Comparison of ENCODE assay signal across 9 cellular contexts in the genomic region with DNA sequence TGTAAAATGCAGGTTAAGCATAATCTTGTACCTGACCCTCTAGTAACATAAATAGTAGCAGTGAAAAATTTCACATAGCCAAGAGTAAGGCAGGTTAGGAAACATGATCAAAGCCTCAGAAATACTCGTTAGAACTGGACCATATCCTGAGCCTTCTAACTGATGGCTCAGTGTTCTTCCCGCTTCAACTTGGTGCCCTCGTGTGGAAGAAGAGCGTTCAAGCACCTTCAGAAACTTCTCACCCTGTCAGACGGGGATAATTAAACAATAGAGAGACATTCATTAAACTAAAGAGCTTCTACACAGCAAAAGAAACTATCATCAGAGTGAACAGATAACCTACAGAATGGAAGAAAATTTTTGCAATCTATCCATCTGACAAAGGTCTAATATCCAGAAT.
DNase-seq lines count a peak whose midpoint lies in the region; ATAC-seq, FAIRE-seq and TF ChIP-seq lines count a peak whose summit lies in the region.
"Had no signal": no experiment of that assay in that cellular context is flagged by ENCODE, and none has a peak within 500 bp of the region (broad histone marks: within the 10 kb centered on the region; RNA-seq: fewer than 3 reads in every experiment).

No MANE protein-coding gene starts in this region.

- 4 to 8% (median 4%) methylated on average over 5 of the region's 5 CpGs for whole genome bisulfite sequencing in small intestine, 3 donors
- WGBS in prostate gland: 9% methylated on average over 5 of the region's 5 CpGs

- intact Hi-C loops in prostate gland (cut with DNase I): loop anchor here (10.0 kb wide), 1 partner anchor 273 kb away; no protein-coding TSS in a partner anchor

- H4K20me1 ChIP-seq in KMS-11 (ENCODE audit: insufficient read depth) (no peaks in the 10 kb centered on the region), fibroblast of lung (ENCODE audit: control insufficient read depth, extremely low read depth, insufficient read depth, low read length) (no peaks in the 10 kb centered on the region)
- H4K20me1 ChIP-seq: BLaER1 had no signal

- no peak for FAIRE-seq in small intestine (lab: Jason Lieb, UNC)

- H3K4me1 ChIP-seq in KMS-11 (ENCODE audit: low read depth, poor library complexity, severe bottlenecking): no peaks in the 10 kb centered on the region
- no peaks in the 10 kb centered on the region for H3K4me1 ChIP-seq in fibroblast of lung (ENCODE audit: control insufficient read depth, extremely low read depth, insufficient read depth, low read length)
- H3K4me1 ChIP-seq in small intestine (ENCODE audit: control insufficient read depth in 2 of 2, insufficient read depth in 1 of 2, low read depth in 1 of 2, low read length in 1 of 2): no peaks in the 10 kb centered on the region
- H3K4me1 ChIP-seq in prostate gland (replicated peaks): no peaks in the 10 kb centered on the region
- H3K4me1 ChIP-seq: BLaER1 had no signal

- H3K9ac ChIP-seq in KMS-11 (no peak overlapping the region), fibroblast of lung (ENCODE audit: insufficient read depth, low read length) (no peak overlapping the region)
- H3K9ac ChIP-seq: BLaER1 had no signal

- H3K36me3 ChIP-seq in KMS-11 (ENCODE audit: insufficient read depth) (no peaks in the 10 kb centered on the region), fibroblast of lung (ENCODE audit: control insufficient read depth, insufficient read depth, low read length) (peaks cover 19% of the 10 kb centered on the region), small intestine (ENCODE audit: control insufficient read depth in 2 of 2, insufficient read depth in 2 of 2, low read length in 2 of 2) (peaks cover 0 to 2% of the 10 kb centered on the region in 2 donors), prostate gland (peaks cover 10 to 14% of the 10 kb centered on the region in 2 donors)
- H3K36me3 ChIP-seq: BLaER1 had no signal

- H3K9me3 ChIP-seq in fibroblast of lung (ENCODE audit: control insufficient read depth, insufficient read depth, low read depth, low read length) (no peaks in the 10 kb centered on the region), small intestine (ENCODE audit: control insufficient read depth, low read depth) (no peaks in the 10 kb centered on the region), prostate gland (no peaks in the 10 kb centered on the region)
- H3K9me3 ChIP-seq: BLaER1 had no signal

- no peak for TF ChIP-seq POLR2A in prostate gland (IDR thresholded peaks at IDR 0.05)

- no peak for ATAC-seq in GM19035 (IDR thresholded peaks at IDR 0.05; ENCODE audit: unreplicated experiment)

- H3K27ac ChIP-seq in KMS-11: no peak overlapping the region
- H3K27ac ChIP-seq in fibroblast of lung (ENCODE audit: insufficient read depth, low read length): no peak overlapping the region
- H3K27ac ChIP-seq in small intestine (ENCODE audit: low read depth in 1 of 2, low read length in 1 of 2): no peak overlapping the region
- no peak overlapping the region for H3K27ac ChIP-seq in prostate gland
- H3K27ac ChIP-seq: BLaER1 had no signal

- TF ChIP-seq CTCF in KMS-11 (conservative IDR thresholded peaks at IDR 0.05; ENCODE audit: low read depth, low read length): peak; percentile 72
- peak; percentile 50 to 65 for TF ChIP-seq CTCF in fibroblast of lung (conservative IDR thresholded peaks at IDR 0.05 in 1 of 2, IDR thresholded peaks at IDR 0.05 in 1 of 2; ENCODE audit: low read depth in 1 of 2, low read length in 2 of 2)
- peak in 2 of 4 experiments; percentile 24 to 34 for TF ChIP-seq CTCF in prostate gland (IDR thresholded peaks at IDR 0.05)

- no peak overlapping the region for H3K4me2 ChIP-seq in KMS-11
- no peak overlapping the region for H3K4me2 ChIP-seq in fibroblast of lung (ENCODE audit: extremely low read depth, insufficient read depth, low read length)
- H3K4me2 ChIP-seq: BLaER1 had no signal

- H3K27me3 ChIP-seq in KMS-11 (ENCODE audit: insufficient read depth, low read depth) (no peaks in the 10 kb centered on the region), fibroblast of lung (ENCODE audit: control insufficient read depth, insufficient read depth, low read length) (no peaks in the 10 kb centered on the region), small intestine (ENCODE audit: control insufficient read depth in 2 of 2, insufficient read depth in 2 of 2, low read length in 2 of 2) (no peaks in the 10 kb centered on the region), prostate gland (replicated peaks; ENCODE audit: insufficient read depth) (no peaks in the 10 kb centered on the region)
- H3K27me3 ChIP-seq: BLaER1 had no signal

- H2AFZ ChIP-seq in KMS-11 (ENCODE audit: low read depth) (no peak overlapping the region), fibroblast of lung (ENCODE audit: low read length) (no peak overlapping the region)

- peak; percentile 14 to 68 (median 41) for DNase-seq in NCI-H1417 (lab: John Stamatoyannopoulos, UW)
- no peak for DNase-seq in NCI-H1417 treated with DMSO at 0.1 percent for 48 hours (lab: John Stamatoyannopoulos, UW)
- DNase-seq in SKM-1 treated with dmso at 0.1 percent for 144 hours (lab: John Stamatoyannopoulos, UW; ENCODE audit: unreplicated experiment): peak; percentile 54
- peak; percentile 26 to 41 for DNase-seq in fibroblast of lung (ENCODE audit: low read depth in 2 of 2)
- peak; percentile 52 for DNase-seq in small intestine
- no peak for DNase-seq in prostate gland (ENCODE audit: low spot score)

- H3K4me3 ChIP-seq in KMS-11 (IDR thresholded peaks at IDR 0.05; ENCODE audit: insufficient read depth, low read depth, low read length) (no peak overlapping the region), fibroblast of lung (replicated peaks in 1 of 4; ENCODE audit: control extremely low read depth in 1 of 4, insufficient read depth in 1 of 4, low read depth in 3 of 4, low read length in 4 of 4) (no peak overlapping the region), small intestine (ENCODE audit: low read depth in 1 of 2, low read length in 2 of 2) (no peak overlapping the region), prostate gland (no peak overlapping the region)
- H3K4me3 ChIP-seq: BLaER1 had no signal

- H3K79me2 ChIP-seq in KMS-11 (ENCODE audit: insufficient read depth, low read depth): no peaks in the 10 kb centered on the region
- no peaks in the 10 kb centered on the region for H3K79me2 ChIP-seq in fibroblast of lung (ENCODE audit: control insufficient read depth, insufficient read depth, low read length)

Comparison
In these comparisons a context has a peak if more than half of its experiments do, and no peak if none do; other contexts are left out.
1. DNase-seq: peak in NCI-H1417 (3 of 3), SKM-1 treated with dmso at 0.1 percent for 144 hours (single experiment), fibroblast of lung (2 of 2) and small intestine (single experiment); none in NCI-H1417 treated with DMSO at 0.1 percent for 48 hours (single experiment) and prostate gland (single experiment).